27 cellular contexts compared by ENCODE assay signal in the genomic region with DNA sequence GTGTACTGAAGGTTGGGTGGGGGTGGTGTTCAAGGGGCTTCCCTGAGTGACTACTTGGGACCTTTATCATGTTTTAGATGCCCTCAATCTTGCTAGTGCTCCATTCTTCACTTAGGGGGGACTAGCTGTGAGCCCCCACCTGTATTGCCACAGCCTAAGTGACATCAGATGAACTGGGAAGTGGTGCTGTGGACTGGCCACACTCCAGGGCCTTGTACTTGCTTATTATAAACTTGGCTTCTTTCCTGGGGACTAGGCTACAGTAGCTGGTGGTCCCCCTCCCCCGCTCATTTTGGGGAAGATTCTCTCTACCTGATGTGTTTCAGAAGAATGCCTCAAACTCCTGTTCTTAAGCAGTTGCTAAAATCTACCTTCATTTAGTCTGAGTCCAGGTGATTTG.
"Had no signal": no experiment of that assay in that cellular context is flagged by ENCODE, and none has a peak within 500 bp of the region (broad histone marks: within the 10 kb centered on the region; RNA-seq: fewer than 3 reads in every experiment).

No MANE protein-coding gene starts in this region.

- H3K4me3 ChIP-seq: Peyer's patch had no signal

- H3K36me3 ChIP-seq: Peyer's patch had no signal

- H3K36me3 Mint-ChIP-seq: activated naive CD8-positive, alpha-beta T cell; brain; WTC11 had no signal

- H3K27ac ChIP-seq: KMS-11, Peyer's patch, RWPE1 had no signal

- DNase-seq: activated CD4-positive, alpha-beta T cell treated with anti-CD3 and anti-CD28 coated beads for 48 hours; activated CD4-positive, alpha-beta T cell treated with anti-CD3 and anti-CD28 coated beads, Interleukin-2, amount 50 U/mL, for 4 hours; activated CD4-positive, CD25-positive, alpha-beta regulatory T cell treated with anti-CD3 and anti-CD28 coated beads, Interleukin-2, amount 50 U/mL, for 72 hours; activated CD8-positive, alpha-beta memory T cell treated with anti-CD3 and anti-CD28 coated beads for 24 hours; activated gamma-delta T cell; activated naive CD4-positive, alpha-beta T cell treated with anti-CD3 and anti-CD28 coated beads for 36 hours; activated T-cell treated with anti-CD3 and anti-CD28 coated beads, Interleukin-2, amount 50 U/mL, for 4 hours; amygdala; MM.1S; NCI-H1105; NCI-H1436; NCI-H1694 treated with DMSO at 0.1 percent for 48 hours; NCI-H2029 treated with DMSO at 0.1 percent for 48 hours; NCI-H345; NCI-H510A; NCI-H526 treated with DMSO at 0.1 percent for 48 hours; NCI-H82; Peyer's patch; SHP77 treated with DMSO at 0.1 percent for 48 hours; T-helper 17 cell; T-helper 9 cell had no signal

- H3K4me1 Mint-ChIP-seq: brain, WTC11 had no signal

- H3K9me3 Mint-ChIP-seq: activated naive CD4-positive, alpha-beta T cell treated with anti-CD3 and anti-CD28 coated beads for 36 hours; activated T-cell treated with anti-CD3 and anti-CD28 coated beads, Interleukin-2, amount 50 U/mL, for 4 hours; activated T-helper 17 cell treated with anti-CD3 and anti-CD28 coated beads, Interleukin-2, amount 50 U/mL, for 72 hours; brain; WTC11 had no signal

- ATAC-seq: activated T-cell treated with anti-CD3 and anti-CD28 coated beads, Interleukin-2, amount 50 U/mL, for 4 hours; activated T-helper 17 cell treated with anti-CD3 and anti-CD28 coated beads, Interleukin-2, amount 50 U/mL, for 72 hours; T-helper 17 cell; WTC11 had no signal

- H3K27me3 Mint-ChIP-seq: activated naive CD8-positive, alpha-beta T cell; activated T-helper 17 cell treated with anti-CD3 and anti-CD28 coated beads, Interleukin-2, amount 50 U/mL, for 72 hours; T-helper 17 cell had no signal

- H3K27ac Mint-ChIP-seq: activated naive CD4-positive, alpha-beta T cell treated with anti-CD3 and anti-CD28 coated beads for 36 hours; activated naive CD8-positive, alpha-beta T cell; activated T-helper 17 cell treated with anti-CD3 and anti-CD28 coated beads, Interleukin-2, amount 50 U/mL, for 72 hours; brain; T-helper 17 cell; WTC11 had no signal

- H3K9ac ChIP-seq: KMS-11 had no signal

- H3K4me2 ChIP-seq: KMS-11 had no signal

- H3K4me3 Mint-ChIP-seq: activated naive CD4-positive, alpha-beta T cell treated with anti-CD3 and anti-CD28 coated beads for 36 hours; activated naive CD8-positive, alpha-beta T cell; activated T-cell treated with anti-CD3 and anti-CD28 coated beads, Interleukin-2, amount 50 U/mL, for 4 hours; activated T-helper 17 cell treated with anti-CD3 and anti-CD28 coated beads, Interleukin-2, amount 50 U/mL, for 72 hours; brain; T-helper 17 cell; WTC11 had no signal

- H3K9me3 ChIP-seq: Peyer's patch had no signal

- H3K27me3 ChIP-seq: Peyer's patch had no signal

- H3K4me1 ChIP-seq: Peyer's patch had no signal
